7 cellular contexts compared by ENCODE assay signal in the genomic region with DNA sequence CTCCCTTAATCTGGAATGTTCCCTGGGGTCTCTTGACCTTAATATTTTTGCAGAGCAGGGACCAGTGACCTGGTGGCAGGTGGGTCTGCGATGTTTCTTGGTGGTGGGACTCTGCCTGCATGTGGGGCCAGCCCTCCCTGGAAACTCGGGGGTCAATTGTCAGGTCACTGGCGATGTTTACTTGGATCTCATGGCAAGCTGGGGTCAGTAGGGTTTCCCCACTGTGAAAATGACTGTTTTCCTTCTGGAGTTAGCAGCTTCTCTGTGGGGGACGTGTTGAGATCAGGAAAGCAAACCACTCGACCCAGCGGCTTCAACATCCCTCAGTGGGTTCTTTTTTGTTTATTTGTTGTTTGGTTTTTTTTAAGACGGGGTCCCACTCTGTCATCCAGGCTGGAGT.
"Had no signal": no experiment of that assay in that cellular context is flagged by ENCODE, and none has a peak within 500 bp of the region (broad histone marks: within the 10 kb centered on the region; RNA-seq: fewer than 3 reads in every experiment).

No MANE protein-coding gene starts in this region.

- ATAC-seq: GM23338 had no signal

- H3K4me3 ChIP-seq: GM23338, K562 had no signal

- H2AFZ ChIP-seq: GM23338 had no signal

- DNase-seq: H9, HCEC 1CT, HFFc6, IMR-90, KG1 had no signal

- H3K4me2 ChIP-seq: GM23338 had no signal
